In genomic region chr19:39997595-39998216, GRCh38 we compare ENCODE assay signal across 2 cellular contexts.
TF ChIP-seq lines count a peak whose summit lies in the region.

No MANE protein-coding gene starts in this region.

TF ChIP-seq in IMR-90, 13 proteins besides CTCF, POLR2A, EP300 and RAD21:
- TF ChIP-seq BHLHE40 (IDR thresholded peaks at IDR 0.05; ENCODE audit: low read depth, low read length) (no peak), CEBPB (IDR thresholded peaks at IDR 0.05; ENCODE audit: low read depth, low read length) (no peak), CHD1 (IDR thresholded peaks at IDR 0.05; ENCODE audit: low read depth, low read length) (no peak), SMC3 (IDR thresholded peaks at IDR 0.05; ENCODE audit: low read depth, low read length) (no peak), ELK1 (IDR thresholded peaks at IDR 0.05; ENCODE audit: borderline replicate concordance, low read depth, low read length) (no peak), RFX5 (IDR thresholded peaks at IDR 0.05; ENCODE audit: low read depth, low read length) (no peak), MAZ (IDR thresholded peaks at IDR 0.05; ENCODE audit: borderline replicate concordance, low read depth, low read length) (no peak), MXI1 (IDR thresholded peaks at IDR 0.05; ENCODE audit: borderline replicate concordance, low read depth, low read length) (no peak), MAFK (IDR thresholded peaks at IDR 0.05; ENCODE audit: low read depth, low read length) (no peak), RCOR1 (IDR thresholded peaks at IDR 0.05; ENCODE audit: insufficient replicate concordance, low read length) (no peak), NFE2L2 (IDR thresholded peaks at IDR 0.05; ENCODE audit: low read depth, low read length) (no peak), FOS (IDR thresholded peaks at IDR 0.05; ENCODE audit: low read depth, low read length) (no peak), USF2 (IDR thresholded peaks at IDR 0.05; ENCODE audit: low read depth, low read length) (no peak)

TF ChIP-seq in K562, 482 proteins besides CTCF, POLR2A, EP300 and RAD21:
- TF ChIP-seq NR1H2 (CRISPR knock-in tag; IDR thresholded peaks at IDR 0.05) (0 out of 2 replicates have a peak, but pooled peaks have one; percentile 48), KAT7 (CRISPR knock-in tag; IDR thresholded peaks at IDR 0.05; ENCODE audit: borderline replicate concordance) (0 out of 2 replicates have a peak, but pooled peaks have one; percentile 3), ZBTB26 (CRISPR knock-in tag; IDR thresholded peaks at IDR 0.05) (no peak), ZFP36 (IDR thresholded peaks at IDR 0.05; ENCODE audit: low read depth, low read length, partially characterized antibody) (peak; percentile 16), ETV5 (CRISPR knock-in tag; IDR thresholded peaks at IDR 0.05; ENCODE audit: low read depth) (no peak), ZC3H4 (CRISPR knock-in tag; IDR thresholded peaks at IDR 0.05; ENCODE audit: borderline replicate concordance) (0 out of 2 replicates have a peak, but pooled peaks have one; percentile 32), TGIF2 (CRISPR knock-in tag; IDR thresholded peaks at IDR 0.05) (no peak), MAX (CRISPR knock-in tag; IDR thresholded peaks at IDR 0.05) (no peak), CBFA2T3 (IDR thresholded peaks at IDR 0.05) (0 out of 2 replicates have a peak, but pooled peaks have one; percentile 16)
